In the genomic region with DNA sequence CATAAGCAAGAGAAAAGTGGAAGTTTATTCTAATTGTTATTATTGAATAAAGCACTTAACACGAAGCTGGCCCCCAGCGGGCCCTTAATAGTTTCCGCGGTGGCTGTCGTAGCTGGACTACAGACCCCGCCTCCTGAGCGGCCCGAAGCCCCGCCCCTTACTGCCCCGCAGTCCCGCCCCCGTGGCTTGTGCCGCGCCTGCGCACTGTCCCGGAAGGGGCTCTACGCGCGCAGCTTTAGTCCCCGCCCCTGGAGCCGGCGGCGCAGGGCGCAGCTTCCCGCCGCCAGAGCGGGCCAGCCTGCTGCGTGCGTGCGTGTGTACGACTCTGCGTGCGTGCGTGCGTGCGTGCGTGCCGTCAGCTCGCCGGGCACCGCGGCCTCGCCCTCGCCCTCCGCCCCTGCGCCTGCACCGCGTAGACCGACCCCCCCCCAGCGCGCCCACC, we compare ENCODE assay signal across 8 cellular contexts. TPM values are rescaled to one million over a fixed set of nuclear protein-coding genes. Genes with fewer than 3 reads are reported as not detected.
DNase-seq lines count a peak whose midpoint lies in the region; ATAC-seq and TF ChIP-seq lines count a peak whose summit lies in the region.

A gene with protein sequence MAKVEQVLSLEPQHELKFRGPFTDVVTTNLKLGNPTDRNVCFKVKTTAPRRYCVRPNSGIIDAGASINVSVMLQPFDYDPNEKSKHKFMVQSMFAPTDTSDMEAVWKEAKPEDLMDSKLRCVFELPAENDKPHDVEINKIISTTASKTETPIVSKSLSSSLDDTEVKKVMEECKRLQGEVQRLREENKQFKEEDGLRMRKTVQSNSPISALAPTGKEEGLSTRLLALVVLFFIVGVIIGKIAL (plus strand): TSS at position 348 of the 442 bp plus-strand sequence. CDS start 231 bp downstream, outside the sequence.

- TF ChIP-seq CTCF in Peyer's patch (IDR thresholded peaks at IDR 0.05) = peak in 2 of 6 experiments; percentile 7 to 15

- no peaks in the 10 kb centered on the region for H3K9me3 ChIP-seq in Peyer's patch

- H3K4me3 ChIP-seq in Peyer's patch = peak within 1 kb of the TSS; percentile 69 to 97 (median 82)

- no peaks in the 10 kb centered on the region for H3K27me3 ChIP-seq in Peyer's patch

- ATAC-seq in GM21737 (IDR thresholded peaks at IDR 0.05; ENCODE audit: unreplicated experiment) = peak; percentile 95
- ATAC-seq in esophagus mucosa = peak; percentile 99

- TF ChIP-seq POLR2A in Peyer's patch (IDR thresholded peaks at IDR 0.05) = peak; percentile 40 to 94

- peak within 1 kb of the TSS; percentile 92 to 97 (median 96) for H3K27ac ChIP-seq in Peyer's patch

- H3K36me3 ChIP-seq in Peyer's patch = no peaks in the 10 kb centered on the region

- DNase-seq in DMS79 (lab: John Stamatoyannopoulos, UW) (peak; percentile 84), KG1 (lab: John Stamatoyannopoulos, UW) (peak; percentile 90), Peyer's patch (peak; percentile 90 to 98 (median 97)), myocyte (ENCODE audit: low read depth) (peak; percentile 95)
- peak; percentile 97 to 98 for DNase-seq in activated T-cell treated with anti-CD3 and anti-CD28 coated beads, Interleukin-2, amount 50 U/mL, for 48 hours
- peak; percentile 89 to 96 for DNase-seq in stimulated activated CD8-positive, alpha-beta memory T cell treated with anti-CD3 and anti-CD28 coated beads, Interleukin-7, amount 100 ng/mL, for 4 hours (ENCODE audit: low read depth in 2 of 2)

- H3K4me1 ChIP-seq in Peyer's patch = peaks cover 0 to 36% (median 9%) of the 10 kb centered on the region in 4 donors

RNA-seq across cellular contexts. Expression of the gene that starts here (rescaled TPM):
- total RNA-seq in Peyer's patch (10 to 100 TPM; 24.6 to 30.8 (median 29.4) TPM), esophagus mucosa (32.4 TPM), myocyte (17.8 and 18.9 TPM in 2 replicates)
- polyA plus RNA-seq in myocyte (2012) = 38.7 TPM

Comparison
In these comparisons a context has a peak if more than half of its experiments do, and no peak if none do; other contexts are left out.
1. Peak in every context shown above with its lines: DNase-seq, ATAC-seq, H3K4me3 ChIP-seq and H3K27ac ChIP-seq.